In genomic region chr16:58614860-58615259, GRCh38 we compare ENCODE assay signal across 14 cellular contexts.
"Had no signal": no experiment of that assay in that cellular context is flagged by ENCODE, and none has a peak within 500 bp of the region (broad histone marks: within the 10 kb centered on the region; RNA-seq: fewer than 3 reads in every experiment).

No MANE protein-coding gene starts in this region.

- H3K36me3 ChIP-seq: breast epithelium had no signal

- H3K4me3 ChIP-seq: breast epithelium, heart right ventricle, neural progenitor cell had no signal

- H3K4me1 Mint-ChIP-seq: neural progenitor cell had no signal

- H3K4me3 Mint-ChIP-seq: neural progenitor cell; T-helper 2 cell treated with Interferon-gamma antibody and Interleukin-4, amounts not matched to agents 5 μg/mL and 100 μg/mL, for 36 hours had no signal

- ATAC-seq: left ventricle myocardium superior had no signal

- H3K4me2 ChIP-seq: neural progenitor cell had no signal

- H3K27ac Mint-ChIP-seq: neural progenitor cell; T-helper 2 cell treated with Interferon-gamma antibody and Interleukin-4, amounts not matched to agents 5 μg/mL and 100 μg/mL, for 36 hours had no signal

- H3K27me3 ChIP-seq: breast epithelium, heart right ventricle, neural progenitor cell had no signal

- H3K4me1 ChIP-seq: breast epithelium, neural progenitor cell, parathyroid adenoma had no signal

- H3K9ac ChIP-seq: neural progenitor cell, parathyroid adenoma had no signal

- DNase-seq: activated CD4-positive, alpha-beta T cell treated with anti-CD3 and anti-CD28 coated beads, Interleukin-2, amount 50 U/mL, for 4 hours; activated CD4-positive, CD25-positive, alpha-beta regulatory T cell treated with anti-CD3 and anti-CD28 coated beads, Interleukin-2, amount 50 U/mL, for 72 hours; amygdala; heart right ventricle; kidney; left ventricle myocardium superior; stimulated activated CD4-positive, alpha-beta T cell treated with anti-CD3 and anti-CD28 coated beads, Interleukin-15, amount 100 ng/mL, for 24 hours; stimulated activated CD4-positive, alpha-beta T cell treated with anti-CD3 and anti-CD28 coated beads, Interleukin-4, amount 100 ng/mL, for 4 hours had no signal

- H3K27me3 Mint-ChIP-seq: activated naive CD4-positive, alpha-beta T cell treated with anti-CD3 and anti-CD28 coated beads, Interleukin-2, amount 50 U/mL, for 24 hours had no signal

- H3K9me3 ChIP-seq: breast epithelium, heart right ventricle had no signal

- H3K27ac ChIP-seq: breast epithelium, heart right ventricle, neural progenitor cell, parathyroid adenoma had no signal

- H2AFZ ChIP-seq: neural progenitor cell, parathyroid adenoma had no signal

- H3K9me3 Mint-ChIP-seq: activated naive CD4-positive, alpha-beta T cell treated with anti-CD3 and anti-CD28 coated beads, Interleukin-2, amount 50 U/mL, for 24 hours; activated T-helper 2 cell treated with anti-CD3 and anti-CD28 coated beads, Interferon-gamma antibody, Interleukin-2, Interleukin-4, amounts not matched to agents 10 μg/mL and 5 μg/mL and 100 μg/mL, durations not matched to agents 14 hours and 24 hours and 36 hours; neural progenitor cell; T-helper 2 cell treated with Interferon-gamma antibody and Interleukin-4, amounts not matched to agents 5 μg/mL and 100 μg/mL, for 36 hours had no signal
